13 cellular contexts compared by ENCODE assay signal in genomic region chr10:79094412-79095175, GRCh38. TPM values are rescaled to one million over a fixed set of nuclear protein-coding genes. Genes with fewer than 3 reads are reported as not detected.
DNase-seq lines count a peak whose midpoint lies in the region; ATAC-seq, FAIRE-seq and TF ChIP-seq lines count a peak whose summit lies in the region.
"Had no signal": no experiment of that assay in that cellular context is flagged by ENCODE, and none has a peak within 500 bp of the region (broad histone marks: within the 10 kb centered on the region; RNA-seq: fewer than 3 reads in every experiment).

No MANE protein-coding gene starts in this region.

- H3K27me3 ChIP-seq in lung (ENCODE audit: control insufficient read depth, insufficient read depth) (no peaks in the 10 kb centered on the region), stomach smooth muscle (ENCODE audit: control insufficient read depth in 1 of 2, insufficient read depth in 2 of 2, low read length in 2 of 2) (no peaks in the 10 kb centered on the region)
- H3K27me3 ChIP-seq: SJCRH30 had no signal

- H3K36me3 ChIP-seq in lung (ENCODE audit: control insufficient read depth in 2 of 2, insufficient read depth in 2 of 2, low read length in 2 of 2) (peaks cover 0 to 3% of the 10 kb centered on the region in 2 donors), stomach smooth muscle (ENCODE audit: control insufficient read depth in 2 of 2, insufficient read depth in 2 of 2, low read length in 2 of 2) (no peaks in the 10 kb centered on the region)
- H3K36me3 ChIP-seq: SJCRH30 had no signal

- H3K4me3 ChIP-seq in lung, result no peak overlapping the region
- H3K4me3 ChIP-seq in stomach smooth muscle (ENCODE audit: low read length in 2 of 2), result peak overlapping the region; percentile 12 to 47
- H3K4me3 ChIP-seq: SJCRH30 had no signal

- peak; percentile 40 for FAIRE-seq in GM12891 (lab: Jason Lieb, UNC)

- TF ChIP-seq POLR2A in GM12891 (IDR thresholded peaks at IDR 0.05; ENCODE audit: low read depth, low read length), result no peak

- ATAC-seq in lung (ENCODE audit: insufficient read depth, low FRiP score) (no peak), GM19324 (IDR thresholded peaks at IDR 0.05; ENCODE audit: low FRiP score, unreplicated experiment) (no peak), GM21367 (IDR thresholded peaks at IDR 0.05; ENCODE audit: unreplicated experiment) (no peak)
- ATAC-seq: activated CD4-positive, CD25-positive, alpha-beta regulatory T cell treated with anti-CD3 and anti-CD28 coated beads, Interleukin-2, amount 50 U/mL, for 24 hours; HCT116 had no signal

- WGBS in lung, 2 donors, result 62 to 69% methylated on average over 12 of the region's 12 CpGs

- H3K9me3 ChIP-seq in lung (ENCODE audit: control insufficient read depth in 2 of 2, insufficient read depth in 1 of 2, low read length in 1 of 2), result no peaks in the 10 kb centered on the region
- H3K9me3 ChIP-seq in stomach smooth muscle (ENCODE audit: control insufficient read depth in 2 of 2, low read length in 2 of 2), result no peaks in the 10 kb centered on the region
- H3K9me3 ChIP-seq: SJCRH30 had no signal

- H3K4me1 ChIP-seq in lung (ENCODE audit: control insufficient read depth in 2 of 2, insufficient read depth in 2 of 2, low read length in 2 of 2) (peaks cover 42 to 57% of the 10 kb centered on the region in 2 donors), stomach smooth muscle (ENCODE audit: control insufficient read depth, insufficient read depth, low read length) (peaks cover 76% of the 10 kb centered on the region)

- peak overlapping the region; percentile 32 to 64 for H3K9ac ChIP-seq in stomach smooth muscle (ENCODE audit: low read length in 2 of 2)

- H3K27ac ChIP-seq in cingulate gyrus (ENCODE audit: low read depth, low read length), result peak overlapping the region; percentile 23
- peak overlapping the region; percentile 76 to 88 for H3K27ac ChIP-seq in lung (ENCODE audit: low read depth in 1 of 2, low read length in 1 of 2)
- H3K27ac ChIP-seq in stomach smooth muscle (ENCODE audit: low read length), result peak overlapping the region; percentile 87
- H3K27ac ChIP-seq: SJCRH30 had no signal

- TF ChIP-seq CTCF in lung (IDR thresholded peaks at IDR 0.05; ENCODE audit: control extremely low read depth, extremely low read depth), result no peak

- no peak for DNase-seq in GM12891 (ENCODE audit: insufficient read length, low spot score)
- no peak for DNase-seq in lung (ENCODE audit: low spot score)
- no peak for DNase-seq in occipital lobe (lab: John Stamatoyannopoulos, UW)
- no peak for DNase-seq in activated gamma-delta T cell treated with Interleukin-2 at 50 U/mL for 16 hours
- DNase-seq: glutamatergic neuron, MM.1S, SJCRH30 had no signal

TF ChIP-seq in GM12891, 5 proteins besides CTCF, POLR2A, EP300 and RAD21:
- no peak for TF ChIP-seq TAF1 (IDR thresholded peaks at IDR 0.05; ENCODE audit: low read depth, low read length)
- TF ChIP-seq POU2F2 (IDR thresholded peaks at IDR 0.05; ENCODE audit: low read depth, low read length), result no peak
- no peak for TF ChIP-seq SPI1 (IDR thresholded peaks at IDR 0.05; ENCODE audit: low read depth, low read length)
- TF ChIP-seq POLR2AphosphoS5 (IDR thresholded peaks at IDR 0.05; ENCODE audit: low read depth, low read length), result no peak
- no peak for TF ChIP-seq PAX5 (IDR thresholded peaks at IDR 0.05; ENCODE audit: insufficient read depth, low read length, severe bottlenecking)

RNA-seq across cellular contexts. Expression of gene ZMIZ1, which starts 25.8 kb away (rescaled TPM):
- 21.2 TPM for polyA plus RNA-seq in GM12891 (2012; ENCODE audit: low read depth, missing spikeins)
- total RNA-seq in lung (10 to 100 TPM; 43.7 to 80.2 TPM), occipital lobe (29.5 TPM)
- polyA plus RNA-seq in lung, result 10 to 100 TPM; 18.3 to 41.5 TPM

Comparison
In these comparisons a context has a peak if more than half of its experiments do, and no peak if none do; other contexts are left out.
1. H3K27ac ChIP-seq: peak in every context shown above with its lines; median percentile 87 in stomach smooth muscle; 82 in lung; 23 in cingulate gyrus.